In genomic region chr7:97480700-97481410, GRCh38 we compare ENCODE assay signal across 19 cellular contexts.
DNase-seq lines count a peak whose midpoint lies in the region; ATAC-seq and TF ChIP-seq lines count a peak whose summit lies in the region.
"Had no signal": no experiment of that assay in that cellular context is flagged by ENCODE, and none has a peak within 500 bp of the region (broad histone marks: within the 10 kb centered on the region; RNA-seq: fewer than 3 reads in every experiment).

No MANE protein-coding gene starts in this region.

- TF ChIP-seq CTCF in WERI-Rb-1 (IDR thresholded peaks at IDR 0.05; ENCODE audit: low read depth, low read length), result no peak

- H3K27ac ChIP-seq in WERI-Rb-1, result peak overlapping the region; percentile 71
- H3K27ac ChIP-seq: BLaER1 treated with 17β-estradiol and CSF1 and Interleukin-3, amounts not matched to agents 10 nM and 100 nM; coronary artery; heart right ventricle; pancreas; sigmoid colon; SJSA1 had no signal

- ATAC-seq in HG03432 (IDR thresholded peaks at IDR 0.05; ENCODE audit: unreplicated experiment) (no peak), GM19467 (IDR thresholded peaks at IDR 0.05; ENCODE audit: unreplicated experiment) (no peak)
- ATAC-seq: activated CD8-positive, alpha-beta memory T cell treated with anti-CD3 and anti-CD28 coated beads, Interleukin-2, amount 10 ng/mL, durations not matched to agents 7 days and 5 days; heart right ventricle; PC-3; stimulated activated effector memory CD8-positive, alpha-beta T cell treated with anti-CD3 and anti-CD28 coated beads, Interleukin-12 subunit alpha, Interleukin-12 subunit beta, amount 100 ng/mL, for 72 hours had no signal

- peak overlapping the region; percentile 2; the same call in 1 of the 2 replicates for H3K4me3 ChIP-seq in WERI-Rb-1 (ENCODE audit: low read depth, low read length)
- H3K4me3 ChIP-seq: BLaER1 treated with 17β-estradiol and CSF1 and Interleukin-3, amounts not matched to agents 10 nM and 100 nM; coronary artery; heart right ventricle; pancreas; sigmoid colon; SJSA1 had no signal

- H3K36me3 ChIP-seq in WERI-Rb-1, result no peaks in the 10 kb centered on the region
- H3K36me3 ChIP-seq: BLaER1 treated with 17β-estradiol and CSF1 and Interleukin-3, amounts not matched to agents 10 nM and 100 nM; heart right ventricle; pancreas; sigmoid colon; SJSA1 had no signal

- H3K9me3 ChIP-seq in WERI-Rb-1 (ENCODE audit: severe bottlenecking), result no peaks in the 10 kb centered on the region
- H3K9me3 ChIP-seq: BLaER1 treated with 17β-estradiol and CSF1 and Interleukin-3, amounts not matched to agents 10 nM and 100 nM; heart right ventricle; pancreas; sigmoid colon; SJSA1 had no signal

- H3K27me3 ChIP-seq in WERI-Rb-1 (ENCODE audit: insufficient read depth, low read depth, severe bottlenecking), result no peaks in the 10 kb centered on the region
- H3K27me3 ChIP-seq: BLaER1 treated with 17β-estradiol and CSF1 and Interleukin-3, amounts not matched to agents 10 nM and 100 nM; pancreas; sigmoid colon; SJSA1 had no signal

- DNase-seq in NCI-H510A treated with DMSO at 0.1 percent for 48 hours (lab: John Stamatoyannopoulos, UW) (peak; percentile 10), NCI-H510A (lab: John Stamatoyannopoulos, UW) (no peak), WERI-Rb-1 (peak; percentile 77), midbrain (lab: John Stamatoyannopoulos, UW) (peak; percentile 5), NCI-H526 treated with DMSO at 0.1 percent for 48 hours (lab: John Stamatoyannopoulos, UW) (no peak), SIG-M5 (lab: John Stamatoyannopoulos, UW) (no peak)
- DNase-seq: activated CD4-positive, alpha-beta T cell treated with anti-CD3 and anti-CD28 coated beads for 48 hours; activated CD8-positive, alpha-beta memory T cell treated with anti-CD3 and anti-CD28 coated beads, Interleukin-2, amount 10 ng/mL, durations not matched to agents 7 days and 5 days; heart right ventricle; mammary epithelial cell; pancreas; PC-3; sigmoid colon had no signal

Comparison
In these comparisons a context has a peak if more than half of its experiments do, and no peak if none do; other contexts are left out.
1. DNase-seq: peak in NCI-H510A treated with DMSO at 0.1 percent for 48 hours (single experiment), WERI-Rb-1 (single experiment) and midbrain (single experiment); none in NCI-H510A (single experiment), NCI-H526 treated with DMSO at 0.1 percent for 48 hours (single experiment) and SIG-M5 (single experiment).